In genomic region chr2:8543412-8544167, GRCh38 we compare ENCODE assay signal across 8 cellular contexts.
DNase-seq lines count a peak whose midpoint lies in the region; ATAC-seq and TF ChIP-seq lines count a peak whose summit lies in the region.

No MANE protein-coding gene starts in this region.

- no TSS peak for BruUV-seq in Panc1 (replicated peaks; lab: Mats Ljungman, UMichigan)

- CTCF ChIA-PET in Panc1 (lab: Charles Lee): no interaction called here

- H3K9me2 ChIP-seq in hepatocyte (replicated peaks; ENCODE audit: insufficient read depth): no peaks in the 10 kb centered on the region

- intact Hi-C loops in Panc1 (cut with micrococcal nuclease; ENCODE audit: unreplicated experiment): no loop called here

- H3K9me3 ChIP-seq in Panc1 (ENCODE audit: control insufficient read depth, insufficient read depth, low read depth, low read length): no peaks in the 10 kb centered on the region
- no peaks in the 10 kb centered on the region for H3K9me3 ChIP-seq in hepatocyte (ENCODE audit: low read depth)

- H3K4me1 ChIP-seq in ACC112 (ENCODE audit: control insufficient read depth, insufficient read depth, low read length, unreplicated experiment): peaks cover 14% of the 10 kb centered on the region
- no peaks in the 10 kb centered on the region; the same call in 1 of the 2 replicates for H3K4me1 ChIP-seq in Panc1 (ENCODE audit: control insufficient read depth, insufficient read depth, low read length)
- peaks cover 30% of the 10 kb centered on the region for H3K4me1 ChIP-seq in hepatocyte (ENCODE audit: insufficient read depth)

- H3K4me2 ChIP-seq in hepatocyte: no peak overlapping the region

- H3K27ac ChIP-seq in ACC112 (ENCODE audit: low read depth, low read length) (peak overlapping the region; percentile 47), Panc1 (ENCODE audit: low read length) (no peak overlapping the region), hepatocyte (peak overlapping the region; percentile 25)

- H4K20me1 ChIP-seq in hepatocyte (ENCODE audit: insufficient read depth, poor library complexity, severe bottlenecking): no peaks in the 10 kb centered on the region

- DNase-seq in Panc1 (ENCODE audit: low read depth, low spot score) (no peak), activated gamma-delta T cell treated with Interleukin-2 at 50 U/mL for 16 hours (peak; percentile 26), hepatocyte (ENCODE audit: low spot score) (no peak), NCI-H146 treated with DMSO at 0.1 percent for 48 hours (lab: John Stamatoyannopoulos, UW; ENCODE audit: unreplicated experiment) (no peak)
- peak; percentile 58 to 79 for DNase-seq in stimulated activated CD4-positive, alpha-beta T cell treated with anti-CD3 and anti-CD28 coated beads, Interleukin-4, amount 100 ng/mL, for 48 hours (ENCODE audit: low read depth in 2 of 2)

- peak; percentile 74 for ATAC-seq in GM18867 (IDR thresholded peaks at IDR 0.05; ENCODE audit: unreplicated experiment)
- ATAC-seq in HG03039 (IDR thresholded peaks at IDR 0.05; ENCODE audit: unreplicated experiment): peak; percentile 66
- peak; percentile 39 for ATAC-seq in Panc1

- H3K27me3 ChIP-seq in ACC112 (ENCODE audit: insufficient read depth, low read length) (peaks cover 8% of the 10 kb centered on the region; the same call in 1 of the 2 replicates), Panc1 (ENCODE audit: control insufficient read depth, insufficient read depth, low read length) (no peaks in the 10 kb centered on the region), hepatocyte (no peaks in the 10 kb centered on the region)

- H3K79me2 ChIP-seq in ACC112 (ENCODE audit: control insufficient read depth, insufficient read depth, low read length, unreplicated experiment) (no peaks in the 10 kb centered on the region), hepatocyte (no peaks in the 10 kb centered on the region)

- 80% methylated on average over 28 of the region's 28 CpGs for WGBS in hepatocyte (ENCODE audit: low lambda C conversion rate, missing lambda C conversion rate)

- POLR2A ChIA-PET in Panc1 (lab: Charles Lee): no interaction called here

- TF ChIP-seq CTCF in Panc1 (IDR thresholded peaks at IDR 0.05) (no peak), hepatocyte (IDR thresholded peaks at IDR 0.05; ENCODE audit: poor library complexity) (no peak)

- in situ Hi-C loops in Panc1 (cut with HindIII; ENCODE audit: low pct_unique_long_range_greater_than_20kb, low sequenced_read_pairs): no loop called here

- H3K4me3 ChIP-seq in ACC112 (ENCODE audit: low read depth, low read length) (peak overlapping the region; percentile 53), Panc1 (ENCODE audit: low read depth in 2 of 2, low read length in 2 of 2) (no peak overlapping the region), hepatocyte (no peak overlapping the region)

- H2AFZ ChIP-seq in ACC112 (ENCODE audit: low read length, unreplicated experiment): no peak overlapping the region
- no peak overlapping the region for H2AFZ ChIP-seq in hepatocyte

- H3K36me3 ChIP-seq in ACC112 (ENCODE audit: insufficient read depth, low read length) (no peaks in the 10 kb centered on the region), Panc1 (ENCODE audit: control insufficient read depth, insufficient read depth, low read length) (no peaks in the 10 kb centered on the region), hepatocyte (replicated peaks; ENCODE audit: insufficient read depth, low read depth) (no peaks in the 10 kb centered on the region)

Comparison
In these comparisons a context has a peak if more than half of its experiments do, and no peak if none do; other contexts are left out.
1. DNase-seq: peak in activated gamma-delta T cell treated with Interleukin-2 at 50 U/mL for 16 hours (single experiment) and stimulated activated CD4-positive, alpha-beta T cell treated with anti-CD3 and anti-CD28 coated beads, Interleukin-4, amount 100 ng/mL, for 48 hours (2 of 2); none in Panc1 (single experiment), hepatocyte (single experiment) and NCI-H146 treated with DMSO at 0.1 percent for 48 hours (single experiment).
2. Peak in every context shown above with its lines, with median percentiles within 50 percentile points of each other: ATAC-seq.